In the genomic region with DNA sequence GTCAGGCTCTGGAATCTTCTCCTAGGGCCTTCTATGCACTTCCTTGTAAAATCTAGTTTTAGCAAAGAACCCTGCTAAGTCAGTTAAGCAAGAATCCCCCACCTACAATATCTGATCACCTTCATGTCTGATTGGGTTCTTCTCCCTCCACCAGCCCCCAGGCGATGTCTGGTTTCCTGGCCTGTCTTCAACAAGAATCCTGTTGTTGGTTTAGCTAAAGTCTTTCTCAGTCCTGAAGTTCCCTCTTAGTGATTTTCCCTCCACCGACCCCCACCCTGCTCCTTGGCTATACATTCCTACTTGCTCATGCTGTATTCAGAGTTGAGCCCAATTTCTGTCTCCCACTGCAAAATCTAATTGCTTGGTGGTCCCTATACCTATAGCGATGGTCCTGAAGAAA, we compare ENCODE assay signal across 10 cellular contexts. TPM values are rescaled to one million over a fixed set of nuclear protein-coding genes. Genes with fewer than 3 reads are reported as not detected.
A peak's percentile ranks its signal among the peaks of the same experiment; 100 is the strongest.
DNase-seq lines count a peak whose midpoint lies in the region; ATAC-seq and TF ChIP-seq lines count a peak whose summit lies in the region.
"Had no signal": no experiment of that assay in that cellular context is flagged by ENCODE, and none has a peak within 500 bp of the region (broad histone marks: within the 10 kb centered on the region; RNA-seq: fewer than 3 reads in every experiment).

No MANE protein-coding gene starts in this region.

- no peaks in the 10 kb centered on the region for H3K79me2 ChIP-seq in smooth muscle cell (ENCODE audit: low read depth)

- peak overlapping the region; percentile 81 for H3K4me2 ChIP-seq in smooth muscle cell

- no peak overlapping the region for H3K4me3 Mint-ChIP-seq in activated CD8-positive, alpha-beta T cell treated with anti-CD3 and anti-CD28 coated beads, Interleukin-2, amount 10 ng/mL, durations not matched to agents 7 days and 5 days
- no peak overlapping the region for H3K4me3 Mint-ChIP-seq in activated CD8-positive, alpha-beta T cell treated with anti-CD3 and anti-CD28 coated beads for 36 hours
- peak overlapping the region in 3 of 5 donors; percentile 16 to 56 (median 44) for H3K4me3 Mint-ChIP-seq in immature natural killer cell

- peaks cover 26% of the 10 kb centered on the region for H3K4me1 ChIP-seq in adipocyte (ENCODE audit: control insufficient read depth, insufficient read depth, low read length)
- H3K4me1 ChIP-seq in smooth muscle cell (ENCODE audit: low read depth) = peaks cover 4% of the 10 kb centered on the region
- peaks cover 2% of the 10 kb centered on the region for H3K4me1 ChIP-seq in ovary (ENCODE audit: insufficient read depth)

- peaks cover 16% of the 10 kb centered on the region for H3K9me3 Mint-ChIP-seq in activated CD8-positive, alpha-beta T cell treated with anti-CD3 and anti-CD28 coated beads, Interleukin-2, amount 10 ng/mL, durations not matched to agents 7 days and 5 days (ENCODE audit: insufficient read depth)
- H3K9me3 Mint-ChIP-seq in activated CD8-positive, alpha-beta T cell treated with anti-CD3 and anti-CD28 coated beads for 36 hours = peaks cover 10% of the 10 kb centered on the region
- H3K9me3 Mint-ChIP-seq in immature natural killer cell = peaks cover under 1 to 12% (median 8%) of the 10 kb centered on the region in 6 donors

- peaks cover 11% of the 10 kb centered on the region for H3K9me3 ChIP-seq in adipocyte (ENCODE audit: control insufficient read depth, low read length)
- peaks cover 9% of the 10 kb centered on the region for H3K9me3 ChIP-seq in smooth muscle cell (replicated peaks; ENCODE audit: low read depth)
- no peaks in the 10 kb centered on the region for H3K9me3 ChIP-seq in ovary

- peak overlapping the region; percentile 95 for H3K27ac ChIP-seq in smooth muscle cell (ENCODE audit: low read depth)
- no peak overlapping the region for H3K27ac ChIP-seq in ovary

- peaks cover 22% of the 10 kb centered on the region for H3F3A ChIP-seq in smooth muscle cell (ENCODE audit: low read depth)

- H3K27me3 ChIP-seq in adipocyte (replicated peaks; ENCODE audit: control insufficient read depth, insufficient read depth, low read length) = no peaks in the 10 kb centered on the region
- H3K27me3 ChIP-seq in smooth muscle cell (ENCODE audit: low read depth) = no peaks in the 10 kb centered on the region
- no peaks in the 10 kb centered on the region for H3K27me3 ChIP-seq in ovary

- no peak for ATAC-seq in activated CD8-positive, alpha-beta T cell treated with anti-CD3 and anti-CD28 coated beads, Interleukin-2, amount 10 ng/mL, durations not matched to agents 7 days and 5 days
- ATAC-seq in activated CD8-positive, alpha-beta T cell treated with anti-CD3 and anti-CD28 coated beads for 36 hours = no peak
- no peak for ATAC-seq in GM21723 (IDR thresholded peaks at IDR 0.05; ENCODE audit: unreplicated experiment)

- no peak overlapping the region for H3K4me3 ChIP-seq in adipocyte (ENCODE audit: low read length)
- H3K4me3 ChIP-seq in smooth muscle cell = no peak overlapping the region
- no peak overlapping the region for H3K4me3 ChIP-seq in ovary

- POLR2A ChIA-PET in activated CD8-positive, alpha-beta T cell treated with anti-CD3 and anti-CD28 coated beads, Interleukin-2, amount 10 ng/mL, durations not matched to agents 7 days and 5 days (lab: Charles Lee) = no interaction called here
- POLR2A ChIA-PET in activated CD8-positive, alpha-beta T cell treated with anti-CD3 and anti-CD28 coated beads for 36 hours (lab: Charles Lee) = no interaction called here

- TF ChIP-seq CTCF in activated CD8-positive, alpha-beta T cell treated with anti-CD3 and anti-CD28 coated beads for 36 hours (IDR thresholded peaks at IDR 0.05) = no peak
- no peak for TF ChIP-seq CTCF in smooth muscle cell (IDR thresholded peaks at IDR 0.05; ENCODE audit: borderline replicate concordance, insufficient read depth, poor library complexity, severe bottlenecking)
- no peak for TF ChIP-seq CTCF in ovary (IDR thresholded peaks at IDR 0.05)

- H3K36me3 Mint-ChIP-seq in activated CD8-positive, alpha-beta T cell treated with anti-CD3 and anti-CD28 coated beads, Interleukin-2, amount 10 ng/mL, durations not matched to agents 7 days and 5 days (ENCODE audit: low read depth) = peaks cover 7% of the 10 kb centered on the region
- no peaks in the 10 kb centered on the region for H3K36me3 Mint-ChIP-seq in activated CD8-positive, alpha-beta T cell treated with anti-CD3 and anti-CD28 coated beads for 36 hours (ENCODE audit: low read depth)
- H3K36me3 Mint-ChIP-seq in immature natural killer cell = peaks cover 0 to 2% (median 0%) of the 10 kb centered on the region in 3 donors

- no peak overlapping the region for H2AFZ ChIP-seq in smooth muscle cell (ENCODE audit: low read depth)

- H3K9ac ChIP-seq in adipocyte (ENCODE audit: low read length) (peak overlapping the region; percentile 71), smooth muscle cell (ENCODE audit: low read depth) (peak overlapping the region; percentile 12)

- no peak for DNase-seq in activated CD8-positive, alpha-beta T cell treated with anti-CD3 and anti-CD28 coated beads, Interleukin-2, amount 10 ng/mL, durations not matched to agents 7 days and 5 days
- no peak for DNase-seq in activated CD8-positive, alpha-beta T cell treated with anti-CD3 and anti-CD28 coated beads for 36 hours
- DNase-seq in adipocyte (ENCODE audit: low read depth) (no peak), immature natural killer cell (no peak), smooth muscle cell (lab: John Stamatoyannopoulos, UW; ENCODE audit: unreplicated experiment) (no peak), ovary (no peak), SKM-1 treated with dmso at 0.1 percent for 144 hours (lab: John Stamatoyannopoulos, UW; ENCODE audit: unreplicated experiment) (no peak)
- DNase-seq: NCI-H2081 treated with DMSO at 0.1 percent for 48 hours had no signal

- CTCF ChIA-PET in activated CD8-positive, alpha-beta T cell treated with anti-CD3 and anti-CD28 coated beads, Interleukin-2, amount 10 ng/mL, durations not matched to agents 7 days and 5 days (lab: Charles Lee) = interaction anchor here (1.0 to 1.7 kb wide), 2 partner anchors 41 to 43 kb away, joined by 3 to 4 read pairs; no protein-coding TSS in a partner anchor
- CTCF ChIA-PET in activated CD8-positive, alpha-beta T cell treated with anti-CD3 and anti-CD28 coated beads for 36 hours (lab: Charles Lee) = no interaction called here

- H3K27me3 Mint-ChIP-seq in activated CD8-positive, alpha-beta T cell treated with anti-CD3 and anti-CD28 coated beads, Interleukin-2, amount 10 ng/mL, durations not matched to agents 7 days and 5 days (ENCODE audit: low read depth) = peaks cover 7% of the 10 kb centered on the region
- H3K27me3 Mint-ChIP-seq in activated CD8-positive, alpha-beta T cell treated with anti-CD3 and anti-CD28 coated beads for 36 hours = peaks cover 3% of the 10 kb centered on the region
- H3K27me3 Mint-ChIP-seq in immature natural killer cell (ENCODE audit: low read depth in 3 of 3) = peaks cover 4 to 13% (median 7%) of the 10 kb centered on the region in 3 donors
- H3K27me3 Mint-ChIP-seq: progenitor cell of endocrine pancreas had no signal

- no peak for TF ChIP-seq EP300 in ovary (IDR thresholded peaks at IDR 0.05)

- peaks cover 38% of the 10 kb centered on the region for H3K4me1 Mint-ChIP-seq in activated CD8-positive, alpha-beta T cell treated with anti-CD3 and anti-CD28 coated beads, Interleukin-2, amount 10 ng/mL, durations not matched to agents 7 days and 5 days (ENCODE audit: low read depth)
- peaks cover 11% of the 10 kb centered on the region for H3K4me1 Mint-ChIP-seq in activated CD8-positive, alpha-beta T cell treated with anti-CD3 and anti-CD28 coated beads for 36 hours (ENCODE audit: low read depth)
- peaks cover 10 to 15% of the 10 kb centered on the region in 2 donors for H3K4me1 Mint-ChIP-seq in immature natural killer cell

- H3K27ac Mint-ChIP-seq in activated CD8-positive, alpha-beta T cell treated with anti-CD3 and anti-CD28 coated beads, Interleukin-2, amount 10 ng/mL, durations not matched to agents 7 days and 5 days = peak overlapping the region; percentile 89
- no peak overlapping the region for H3K27ac Mint-ChIP-seq in activated CD8-positive, alpha-beta T cell treated with anti-CD3 and anti-CD28 coated beads for 36 hours
- H3K27ac Mint-ChIP-seq in immature natural killer cell = peak overlapping the region in 2 of 6 donors; percentile 3 to 10

- WGBS in smooth muscle cell (ENCODE audit: low lambda C conversion rate) = 77% methylated on average over 3 of the region's 3 CpGs
- 94 to 96% (median 94%) methylated on average over 3 of the region's 3 CpGs for WGBS in ovary, 3 donors

- intact Hi-C loops in activated CD8-positive, alpha-beta T cell treated with anti-CD3 and anti-CD28 coated beads for 36 hours (cut with micrococcal nuclease) = no loop called here
- intact Hi-C loops in ovary (cut with DNase I) = no loop called here

- no peaks in the 10 kb centered on the region for H4K20me1 ChIP-seq in smooth muscle cell (ENCODE audit: low read depth)

- no peak for TF ChIP-seq POLR2A in ovary (IDR thresholded peaks at IDR 0.05)

- H3K36me3 ChIP-seq in adipocyte (ENCODE audit: control insufficient read depth, insufficient read depth, low read length, severe bottlenecking) (no peaks in the 10 kb centered on the region), smooth muscle cell (ENCODE audit: low read depth) (peaks cover 7% of the 10 kb centered on the region), ovary (no peaks in the 10 kb centered on the region)

RNA-seq across cellular contexts. Expression of a gene that starts 35.2 kb away (rescaled TPM):
- 10 to 100 TPM; 10.3 to 10.9 TPM for total RNA-seq in activated CD8-positive, alpha-beta T cell treated with anti-CD3 and anti-CD28 coated beads, Interleukin-2, amount 10 ng/mL, durations not matched to agents 7 days and 5 days
- 1 to 10 TPM; 3.2 to 3.4 TPM for total RNA-seq in activated CD8-positive, alpha-beta T cell treated with anti-CD3 and anti-CD28 coated beads for 36 hours
- polyA plus RNA-seq in immature natural killer cell (10 to 100 TPM; 15.7 to 28.8 (median 26.7) TPM), smooth muscle cell (8.8 and 11.2 TPM in 2 replicates), ovary (10 to 100 TPM in 1 of 2 donors, 1 to 10 TPM in 1; 5.2 to 44.9 TPM)
- total RNA-seq in smooth muscle cell (19.1 and 20.2 TPM in 2 replicates), ovary (10 to 100 TPM in 1 of 7 donors, 1 to 10 TPM in 6; 3.3 to 16.1 (median 6.8) TPM)

Comparison
In these comparisons a context has a peak if more than half of its experiments do, and no peak if none do; other contexts are left out.
1. H3K4me3 Mint-ChIP-seq: peak in immature natural killer cell (3 of 5); none in activated CD8-positive, alpha-beta T cell treated with anti-CD3 and anti-CD28 coated beads, Interleukin-2, amount 10 ng/mL, durations not matched to agents 7 days and 5 days (single experiment) and activated CD8-positive, alpha-beta T cell treated with anti-CD3 and anti-CD28 coated beads for 36 hours (single experiment).